1 cellular context compared by ENCODE assay signal in the genomic region with DNA sequence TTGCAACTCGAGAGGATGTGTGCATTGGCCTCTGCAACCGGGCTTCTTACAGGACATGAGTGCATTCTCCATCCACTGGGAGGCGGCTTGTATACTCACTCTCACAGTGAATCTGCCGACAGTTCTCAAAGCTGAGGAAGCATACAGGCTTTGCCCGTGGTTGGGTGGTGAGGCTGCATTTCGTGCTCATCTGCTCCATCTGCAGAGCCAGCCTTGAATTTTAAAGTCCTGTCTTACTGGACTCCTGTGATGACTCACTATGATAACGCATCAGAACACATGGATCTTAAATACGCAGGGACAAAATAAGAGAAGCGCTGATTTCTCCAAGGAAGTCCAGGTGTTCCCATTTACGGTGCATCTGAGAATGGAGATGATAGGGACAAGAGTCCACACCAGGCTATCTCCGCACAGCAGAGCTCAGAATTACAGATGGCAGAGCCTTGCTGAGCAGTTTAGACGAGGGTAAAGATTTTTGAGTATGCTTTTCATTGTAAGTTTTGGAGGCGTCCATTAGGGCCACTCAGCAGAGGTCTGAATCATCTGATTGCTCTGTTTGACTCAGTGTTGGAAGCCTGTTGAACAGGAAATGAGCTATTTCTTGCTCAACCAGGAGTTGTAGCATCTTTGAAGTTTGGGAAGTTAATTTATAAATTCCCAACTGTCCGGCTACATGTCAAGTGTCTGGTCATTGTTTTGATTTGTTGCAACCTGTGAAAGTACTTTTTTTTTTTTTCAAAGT.
TF ChIP-seq lines count a peak whose summit lies in the region.

No MANE protein-coding gene starts in this region.

TF ChIP-seq in K562, 482 proteins besides CTCF, POLR2A, EP300 and RAD21:
- peak; percentile 50 for TF ChIP-seq JUND (IDR thresholded peaks at IDR 0.05; ENCODE audit: borderline replicate concordance, low read depth, low read length)
- peak; percentile 49; the same call in 1 of the 3 replicates for TF ChIP-seq JUND (tag; IDR thresholded peaks at IDR 0.05; ENCODE audit: borderline replicate concordance, low read depth, low read length)
- TF ChIP-seq CBFA2T2 (conservative IDR thresholded peaks at IDR 0.05), result 0 out of 2 replicates have a peak, but pooled peaks have one; percentile 26
- 0 out of 2 replicates have a peak, but pooled peaks have one; percentile 24 for TF ChIP-seq CBFA2T3 (IDR thresholded peaks at IDR 0.05)
- no peak for TF ChIP-seq TCFL5 (CRISPR knock-in tag; conservative IDR thresholded peaks at IDR 0.05)
- no peak for TF ChIP-seq CEBPG (CRISPR knock-in tag; IDR thresholded peaks at IDR 0.05)
- TF ChIP-seq CEBPG (tag; conservative IDR thresholded peaks at IDR 0.05 in 1 of 2, IDR thresholded peaks at IDR 0.05 in 1 of 2), result 0 out of 4 replicates have a peak, but pooled peaks of 1 of the 2 experiments have one; percentile 27
- TF ChIP-seq, protein P1, sequence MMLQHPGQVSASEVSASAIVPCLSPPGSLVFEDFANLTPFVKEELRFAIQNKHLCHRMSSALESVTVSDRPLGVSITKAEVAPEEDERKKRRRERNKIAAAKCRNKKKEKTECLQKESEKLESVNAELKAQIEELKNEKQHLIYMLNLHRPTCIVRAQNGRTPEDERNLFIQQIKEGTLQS (IDR thresholded peaks at IDR 0.05), result peak; percentile 57; the same call in 1 of the 2 replicates
- TF ChIP-seq, protein P1 (CRISPR knock-in tag; conservative IDR thresholded peaks at IDR 0.05), result no peak
- peak; percentile 80 for TF ChIP-seq FOSL1 (tag; conservative IDR thresholded peaks at IDR 0.05)
- no peak for TF ChIP-seq MTF1 (CRISPR knock-in tag; IDR thresholded peaks at IDR 0.05; ENCODE audit: borderline replicate concordance)
